In the genomic region with DNA sequence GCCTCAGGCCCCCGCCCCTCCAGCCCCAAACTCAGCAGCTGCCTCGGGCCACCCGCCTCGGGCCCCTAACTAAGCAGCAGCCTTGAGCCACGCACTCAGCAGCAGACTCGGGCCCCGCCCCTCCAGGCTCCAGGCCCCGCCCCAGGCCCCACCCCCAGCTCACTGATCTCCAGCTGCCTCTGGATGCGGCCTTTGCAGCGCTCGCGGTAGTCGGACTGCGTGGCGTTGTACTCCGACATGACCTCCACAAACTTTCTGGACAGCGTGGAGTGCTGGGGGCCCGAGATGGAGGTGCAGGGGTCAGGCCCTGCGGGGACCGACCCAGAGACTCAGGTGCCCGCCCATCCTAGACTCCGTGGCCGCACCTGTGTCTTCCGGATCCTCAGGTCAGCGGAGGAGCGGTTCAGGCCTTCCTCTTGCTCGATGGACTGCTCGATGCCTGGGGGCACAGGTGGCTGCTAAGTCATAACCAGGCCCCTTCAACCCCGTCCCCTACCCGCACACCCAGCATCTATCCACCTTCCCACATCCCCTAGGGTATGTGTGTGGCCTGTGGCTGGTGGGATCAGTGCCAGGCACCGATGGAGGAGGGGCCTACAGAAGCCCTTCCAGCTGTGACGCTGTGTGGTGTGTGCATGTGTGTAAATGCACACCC, we compare ENCODE assay signal across 8 cellular contexts. TPM values are rescaled to one million over a fixed set of nuclear protein-coding genes. Genes with fewer than 3 reads are reported as not detected.
DNase-seq lines count a peak whose midpoint lies in the region; ATAC-seq and TF ChIP-seq lines count a peak whose summit lies in the region.

No MANE protein-coding gene starts in this region.

- H3K9me3 ChIP-seq in stomach = no peaks in the 10 kb centered on the region

- TF ChIP-seq EP300 in stomach (IDR thresholded peaks at IDR 0.05) = no peak

- WGBS in stomach, 5 donors = 36 to 44% (median 41%) methylated on average over 25 to 32 of the region's 32 CpGs; no CpG with 5 or more reads in 1 of the 5 donors

- no peak overlapping the region for H3K4me3 Mint-ChIP-seq in activated naive CD8-positive, alpha-beta T cell treated with anti-CD3 and anti-CD28 coated beads, Interleukin-2, amount 10 ng/mL, durations not matched to agents 7 days and 5 days

- H3K27ac ChIP-seq in stomach = peak overlapping the region in 3 of 5 donors; percentile 26 to 51 (median 42)

- no peak overlapping the region for H3K27ac Mint-ChIP-seq in activated naive CD8-positive, alpha-beta T cell treated with anti-CD3 and anti-CD28 coated beads, Interleukin-2, amount 10 ng/mL, durations not matched to agents 7 days and 5 days

- peak; percentile 57 for ATAC-seq in activated naive CD8-positive, alpha-beta T cell treated with anti-CD3 and anti-CD28 coated beads, Interleukin-2, amount 10 ng/mL, durations not matched to agents 7 days and 5 days (ENCODE audit: low read depth)

- peaks cover 1 to 40% (median 31%) of the 10 kb centered on the region in 4 donors for H3K36me3 ChIP-seq in stomach

- H3K4me1 Mint-ChIP-seq in activated naive CD8-positive, alpha-beta T cell treated with anti-CD3 and anti-CD28 coated beads, Interleukin-2, amount 10 ng/mL, durations not matched to agents 7 days and 5 days = peaks cover 4% of the 10 kb centered on the region

- H3K4me3 ChIP-seq in stomach = peak overlapping the region; percentile 19 to 36 (median 31)

- TF ChIP-seq CTCF in stomach (IDR thresholded peaks at IDR 0.05) = no peak

- DNase-seq in activated T-cell treated with anti-CD3 and anti-CD28 coated beads for 48 hours (ENCODE audit: low read depth) (peak; percentile 35), activated T-cell treated with anti-CD3 and anti-CD28 coated beads for 4 hours (no peak), iris pigment epithelial cell (ENCODE audit: low read depth) (peak; percentile 69), stomach (peak; percentile 57), SIG-M5 treated with dmso at 0.1 percent for 504 hours (lab: John Stamatoyannopoulos, UW; ENCODE audit: unreplicated experiment) (no peak), NCI-H2227 (lab: John Stamatoyannopoulos, UW; ENCODE audit: unreplicated experiment) (no peak), activated gamma-delta T cell treated with Interleukin-2 at 50 U/mL for 16 hours (no peak)
- DNase-seq in activated naive CD8-positive, alpha-beta T cell treated with anti-CD3 and anti-CD28 coated beads, Interleukin-2, amount 10 ng/mL, durations not matched to agents 7 days and 5 days = peak; percentile 50

- peaks cover 6% of the 10 kb centered on the region for H3K36me3 Mint-ChIP-seq in activated naive CD8-positive, alpha-beta T cell treated with anti-CD3 and anti-CD28 coated beads, Interleukin-2, amount 10 ng/mL, durations not matched to agents 7 days and 5 days

- H3K4me1 ChIP-seq in stomach = peaks cover 0 to 44% (median 41%) of the 10 kb centered on the region in 4 donors

- H3K9me3 Mint-ChIP-seq in activated naive CD8-positive, alpha-beta T cell treated with anti-CD3 and anti-CD28 coated beads, Interleukin-2, amount 10 ng/mL, durations not matched to agents 7 days and 5 days = no peaks in the 10 kb centered on the region

- no peaks in the 10 kb centered on the region for H3K27me3 Mint-ChIP-seq in activated naive CD8-positive, alpha-beta T cell treated with anti-CD3 and anti-CD28 coated beads, Interleukin-2, amount 10 ng/mL, durations not matched to agents 7 days and 5 days

- TF ChIP-seq POLR2A in stomach (IDR thresholded peaks at IDR 0.05) = no peak

- intact Hi-C loops in stomach (cut with DNase I; ENCODE audit: low total_unique reads) = no loop called here

- POLR2A ChIA-PET in activated naive CD8-positive, alpha-beta T cell treated with anti-CD3 and anti-CD28 coated beads, Interleukin-2, amount 10 ng/mL, durations not matched to agents 7 days and 5 days (lab: Charles Lee) = interaction anchor here (1.2 kb wide), 1 partner anchor 14 kb away, joined by 4 read pairs; no protein-coding TSS in a partner anchor

- no peaks in the 10 kb centered on the region for H3K27me3 ChIP-seq in stomach

RNA-seq across cellular contexts. Expression of gene STX1A, which starts 15.4 kb away (rescaled TPM):
- total RNA-seq in activated naive CD8-positive, alpha-beta T cell treated with anti-CD3 and anti-CD28 coated beads, Interleukin-2, amount 10 ng/mL, durations not matched to agents 7 days and 5 days = 1 to 10 TPM; 8.0 to 9.9 TPM
- 10 to 100 TPM in 2 of 5 donors, 1 to 10 TPM in 2, not detected in 1; 3.9 to 57.2 (median 11.6) TPM for total RNA-seq in stomach
- polyA plus RNA-seq in stomach = 1 to 10 TPM; 1.1 to 8.1 (median 4.2) TPM

RNA-seq across cellular contexts. Expression of gene BUD23, which starts 20.7 kb away (rescaled TPM):
- 10 to 100 TPM; 58.7 to 64.1 TPM for total RNA-seq in activated naive CD8-positive, alpha-beta T cell treated with anti-CD3 and anti-CD28 coated beads, Interleukin-2, amount 10 ng/mL, durations not matched to agents 7 days and 5 days
- 10 to 100 TPM; 17.4 to 60.4 (median 34.5) TPM for total RNA-seq in stomach
- polyA plus RNA-seq in stomach = 10 to 100 TPM; 36.7 to 71.9 (median 55.8) TPM

RNA-seq across cellular contexts. Expression of gene DNAJC30, which starts 20.9 kb away (rescaled TPM):
- total RNA-seq in activated naive CD8-positive, alpha-beta T cell treated with anti-CD3 and anti-CD28 coated beads, Interleukin-2, amount 10 ng/mL, durations not matched to agents 7 days and 5 days = 10 to 100 TPM; 10.0 to 10.7 TPM
- total RNA-seq in stomach = 10 to 100 TPM in 1 of 5 donors, 1 to 10 TPM in 3, not detected in 1; 1.2 to 11.3 (median 3.2) TPM
- 1 to 10 TPM; 5.7 to 8.2 (median 8.0) TPM for polyA plus RNA-seq in stomach

RNA-seq across cellular contexts. Expression of gene ABHD11, which starts 34.5 kb away (rescaled TPM):
- 10 to 100 TPM; 23.4 to 24.7 TPM for total RNA-seq in activated naive CD8-positive, alpha-beta T cell treated with anti-CD3 and anti-CD28 coated beads, Interleukin-2, amount 10 ng/mL, durations not matched to agents 7 days and 5 days
- 100 to 1,000 TPM in 1 of 5 donors, 10 to 100 TPM in 4; 11.6 to 112 (median 13.8) TPM for total RNA-seq in stomach
- 10 to 100 TPM; 19.5 to 27.2 (median 22.9) TPM for polyA plus RNA-seq in stomach

RNA-seq across cellular contexts. Expression of gene VPS37D, which starts 36.5 kb away (rescaled TPM):
- total RNA-seq in activated naive CD8-positive, alpha-beta T cell treated with anti-CD3 and anti-CD28 coated beads, Interleukin-2, amount 10 ng/mL, durations not matched to agents 7 days and 5 days = under 1 TPM; 0.45 to 0.86 TPM
- total RNA-seq in stomach = under 1 TPM in 1 of 5 donors, not detected in 4; 0.55 TPM
- polyA plus RNA-seq in stomach = 1 to 10 TPM; 2.2 to 2.4 (median 2.3) TPM

Comparison
In these comparisons a context has a peak if more than half of its experiments do, and no peak if none do; other contexts are left out.
1. DNase-seq: peak in activated T-cell treated with anti-CD3 and anti-CD28 coated beads for 48 hours (single experiment), activated naive CD8-positive, alpha-beta T cell treated with anti-CD3 and anti-CD28 coated beads, Interleukin-2, amount 10 ng/mL, durations not matched to agents 7 days and 5 days (single experiment), iris pigment epithelial cell (single experiment) and stomach (single experiment); none in activated T-cell treated with anti-CD3 and anti-CD28 coated beads for 4 hours (single experiment), SIG-M5 treated with dmso at 0.1 percent for 504 hours (single experiment), NCI-H2227 (single experiment) and activated gamma-delta T cell treated with Interleukin-2 at 50 U/mL for 16 hours (single experiment).